Comparison of ENCODE assay signal across 13 cellular contexts in the genomic region with DNA sequence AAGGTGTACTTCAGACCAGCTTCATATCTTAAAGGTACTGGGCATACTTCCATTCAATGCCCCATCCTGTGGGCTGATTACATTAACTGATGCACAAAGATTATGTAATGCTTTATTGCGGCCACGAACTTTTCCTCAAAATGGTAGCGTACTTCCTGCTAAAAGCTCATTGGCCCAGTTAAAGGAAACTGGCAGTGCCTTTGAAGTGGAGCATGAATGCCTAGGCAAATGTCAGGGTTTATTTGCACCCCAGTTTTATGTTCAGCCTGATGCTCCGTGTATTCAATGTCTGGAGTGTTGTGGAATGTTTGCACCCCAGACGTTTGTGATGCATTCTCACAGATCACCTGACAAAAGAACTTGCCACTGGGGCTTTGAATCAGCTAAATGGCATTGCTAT. TPM values are rescaled to one million over a fixed set of nuclear protein-coding genes. Genes with fewer than 3 reads are reported as not detected.
DNase-seq lines count a peak whose midpoint lies in the region; ATAC-seq and TF ChIP-seq lines count a peak whose summit lies in the region.
"Had no signal": no experiment of that assay in that cellular context is flagged by ENCODE, and none has a peak within 500 bp of the region (broad histone marks: within the 10 kb centered on the region; RNA-seq: fewer than 3 reads in every experiment).

No MANE protein-coding gene starts in this region.

- H3K4me1 Mint-ChIP-seq in GM23338 (peaks cover 40% of the 10 kb centered on the region), glutamatergic neuron (ENCODE audit: low read depth, unreplicated experiment) (peaks cover 19% of the 10 kb centered on the region)
- peaks cover 45% of the 10 kb centered on the region for H3K4me1 Mint-ChIP-seq in stimulated activated effector memory CD8-positive, alpha-beta T cell treated with anti-CD3 and anti-CD28 coated beads, Interleukin-12 subunit alpha, Interleukin-12 subunit beta, amount 100 ng/mL, for 72 hours
- H3K4me1 Mint-ChIP-seq in stimulated activated naive CD8-positive, alpha-beta T cell treated with anti-CD3 and anti-CD28 coated beads, Interleukin-15, amount 100 ng/mL, for 72 hours: peaks cover 45% of the 10 kb centered on the region

- H3K9me3 Mint-ChIP-seq in GM23338 (no peaks in the 10 kb centered on the region; the same call in 2 of the 3 replicates), glutamatergic neuron (ENCODE audit: unreplicated experiment) (peaks cover 9% of the 10 kb centered on the region)
- H3K9me3 Mint-ChIP-seq in stimulated activated effector memory CD8-positive, alpha-beta T cell treated with anti-CD3 and anti-CD28 coated beads, Interleukin-12 subunit alpha, Interleukin-12 subunit beta, amount 100 ng/mL, for 72 hours: no peaks in the 10 kb centered on the region
- H3K9me3 Mint-ChIP-seq in stimulated activated naive CD8-positive, alpha-beta T cell treated with anti-CD3 and anti-CD28 coated beads, Interleukin-15, amount 100 ng/mL, for 72 hours: no peaks in the 10 kb centered on the region

- H3K36me3 ChIP-seq in GM23338 (ENCODE audit: insufficient read depth) (peaks cover 39% of the 10 kb centered on the region), PC-3 (ENCODE audit: low read depth, low read length) (peaks cover 10% of the 10 kb centered on the region), rectal smooth muscle tissue (ENCODE audit: control insufficient read depth, insufficient read depth, low read length) (peaks cover 2% of the 10 kb centered on the region)

- H3K4me3 Mint-ChIP-seq in GM23338: peak overlapping the region; percentile 89
- peak overlapping the region; percentile 45 for H3K4me3 Mint-ChIP-seq in glutamatergic neuron (ENCODE audit: unreplicated experiment)
- H3K4me3 Mint-ChIP-seq in stimulated activated effector memory CD8-positive, alpha-beta T cell treated with anti-CD3 and anti-CD28 coated beads, Interleukin-12 subunit alpha, Interleukin-12 subunit beta, amount 100 ng/mL, for 72 hours: no peak overlapping the region
- H3K4me3 Mint-ChIP-seq in stimulated activated naive CD8-positive, alpha-beta T cell treated with anti-CD3 and anti-CD28 coated beads, Interleukin-15, amount 100 ng/mL, for 72 hours: no peak overlapping the region

- no peaks in the 10 kb centered on the region for H3K9me2 ChIP-seq in GM23338 (ENCODE audit: insufficient read depth)
- no peaks in the 10 kb centered on the region for H3K9me2 ChIP-seq in PC-3 (replicated peaks; ENCODE audit: low read length)

- no peaks in the 10 kb centered on the region for H3K9me3 ChIP-seq in PC-3 (ENCODE audit: low read length)
- H3K9me3 ChIP-seq: SJSA1 had no signal

- H3K36me3 Mint-ChIP-seq in GM23338 (ENCODE audit: low read depth) (peaks cover 74% of the 10 kb centered on the region), glutamatergic neuron (ENCODE audit: unreplicated experiment) (peaks cover 3% of the 10 kb centered on the region)
- peaks cover 77% of the 10 kb centered on the region for H3K36me3 Mint-ChIP-seq in stimulated activated effector memory CD8-positive, alpha-beta T cell treated with anti-CD3 and anti-CD28 coated beads, Interleukin-12 subunit alpha, Interleukin-12 subunit beta, amount 100 ng/mL, for 72 hours

- no peaks in the 10 kb centered on the region for H3K27me3 ChIP-seq in GM23338 (ENCODE audit: insufficient read depth)
- H3K27me3 ChIP-seq in PC-3 (ENCODE audit: low read length): no peaks in the 10 kb centered on the region
- no peaks in the 10 kb centered on the region for H3K27me3 ChIP-seq in rectal smooth muscle tissue (ENCODE audit: control insufficient read depth, insufficient read depth, low read length)
- H3K27me3 ChIP-seq: SJSA1 had no signal

- H3K9ac ChIP-seq in PC-3 (ENCODE audit: low read length): no peak overlapping the region
- no peak overlapping the region for H3K9ac ChIP-seq in rectal smooth muscle tissue (ENCODE audit: low read length)

- H3K27ac Mint-ChIP-seq in GM23338: peak overlapping the region; percentile 76; the same call in 1 of the 2 replicates
- no peak overlapping the region for H3K27ac Mint-ChIP-seq in glutamatergic neuron (ENCODE audit: unreplicated experiment)
- no peak overlapping the region for H3K27ac Mint-ChIP-seq in stimulated activated effector memory CD8-positive, alpha-beta T cell treated with anti-CD3 and anti-CD28 coated beads, Interleukin-12 subunit alpha, Interleukin-12 subunit beta, amount 100 ng/mL, for 72 hours
- H3K27ac Mint-ChIP-seq in stimulated activated naive CD8-positive, alpha-beta T cell treated with anti-CD3 and anti-CD28 coated beads, Interleukin-15, amount 100 ng/mL, for 72 hours: no peak overlapping the region

- POLR2A ChIA-PET in PC-3 (lab: Charles Lee; ENCODE audit: unreplicated experiment): no interaction called here

- peaks cover 83% of the 10 kb centered on the region for H3K79me2 ChIP-seq in GM23338 (replicated peaks; ENCODE audit: insufficient read depth)
- peaks cover 83% of the 10 kb centered on the region for H3K79me2 ChIP-seq in PC-3 (ENCODE audit: low read length)

- peak overlapping the region; percentile 93 for H3K27ac ChIP-seq in GM23338 (ENCODE audit: low read depth)
- H3K27ac ChIP-seq in PC-3 (ENCODE audit: low read length): no peak overlapping the region
- H3K27ac ChIP-seq in rectal smooth muscle tissue (ENCODE audit: low read depth, low read length): no peak overlapping the region
- H3K27ac ChIP-seq: SJSA1 had no signal

- H3K4me2 ChIP-seq in GM23338: peak overlapping the region; percentile 86
- peak overlapping the region; percentile 63 for H3K4me2 ChIP-seq in PC-3 (ENCODE audit: low read length)

- ATAC-seq in GM23338 (no peak), PC-3 (no peak), GM21360 (IDR thresholded peaks at IDR 0.05; ENCODE audit: unreplicated experiment) (no peak)
- no peak for ATAC-seq in stimulated activated effector memory CD8-positive, alpha-beta T cell treated with anti-CD3 and anti-CD28 coated beads, Interleukin-12 subunit alpha, Interleukin-12 subunit beta, amount 100 ng/mL, for 72 hours
- no peak for ATAC-seq in stimulated activated naive CD8-positive, alpha-beta T cell treated with anti-CD3 and anti-CD28 coated beads, Interleukin-15, amount 100 ng/mL, for 72 hours
- ATAC-seq: esophagus mucosa had no signal

- intact Hi-C loops in PC-3 (cut with micrococcal nuclease): no loop called here

- H2AFZ ChIP-seq in GM23338 (no peak overlapping the region), PC-3 (ENCODE audit: low read length) (no peak overlapping the region)

- H4K20me1 ChIP-seq in GM23338 (replicated peaks; ENCODE audit: insufficient read depth) (peaks cover 62% of the 10 kb centered on the region), PC-3 (ENCODE audit: low read length) (no peaks in the 10 kb centered on the region)

- TF ChIP-seq CTCF in GM23338 (conservative IDR thresholded peaks at IDR 0.05; ENCODE audit: low read depth in 2 of 2) (no peak), PC-3 (conservative IDR thresholded peaks at IDR 0.05; ENCODE audit: low read depth, low read length) (no peak), glutamatergic neuron (IDR thresholded peaks at IDR 0.05; ENCODE audit: partially characterized antibody, unreplicated experiment) (no peak)

- H3K4me3 ChIP-seq in GM23338 (peak overlapping the region; percentile 92), PC-3 (ENCODE audit: low read length) (peak overlapping the region; percentile 11; the same call in 1 of the 2 replicates), rectal smooth muscle tissue (ENCODE audit: low read length) (peak overlapping the region; percentile 13)
- H3K4me3 ChIP-seq: SJSA1 had no signal

- BruUV-seq in PC-3 (replicated peaks; lab: Mats Ljungman, UMichigan): no TSS peak

- peaks cover 43% of the 10 kb centered on the region for H3K4me1 ChIP-seq in GM23338 (ENCODE audit: insufficient read depth)
- peaks cover 44% of the 10 kb centered on the region for H3K4me1 ChIP-seq in PC-3 (ENCODE audit: insufficient read depth, low read length)
- peaks cover 6% of the 10 kb centered on the region for H3K4me1 ChIP-seq in rectal smooth muscle tissue (ENCODE audit: control insufficient read depth, insufficient read depth, low read length)

- CTCF ChIA-PET in PC-3 (lab: Charles Lee): no interaction called here

- DNase-seq in GM23338 (ENCODE audit: low spot score) (peak; percentile 32), PC-3 (no peak), glutamatergic neuron (no peak)
- no peak for DNase-seq in stimulated activated effector memory CD8-positive, alpha-beta T cell treated with anti-CD3 and anti-CD28 coated beads, Interleukin-12 subunit alpha, Interleukin-12 subunit beta, amount 100 ng/mL, for 72 hours (ENCODE audit: low spot score in 2 of 2)
- no peak for DNase-seq in activated CD4-positive, CD25-positive, alpha-beta regulatory T cell (lab: John Stamatoyannopoulos, UW)
- no peak for DNase-seq in stimulated activated naive CD8-positive, alpha-beta T cell treated with anti-CD3 and anti-CD28 coated beads, Interleukin-15, amount 100 ng/mL, for 72 hours
- DNase-seq: DMS79, mammary epithelial cell, NCI-H2029 had no signal

- peaks cover 14% of the 10 kb centered on the region for H3K27me3 Mint-ChIP-seq in GM23338 (ENCODE audit: insufficient read depth, low read depth, poor library complexity)
- peaks cover 7% of the 10 kb centered on the region for H3K27me3 Mint-ChIP-seq in glutamatergic neuron (ENCODE audit: unreplicated experiment)
- H3K27me3 Mint-ChIP-seq in stimulated activated naive CD8-positive, alpha-beta T cell treated with anti-CD3 and anti-CD28 coated beads, Interleukin-15, amount 100 ng/mL, for 72 hours: no peaks in the 10 kb centered on the region

- H3F3A ChIP-seq in GM23338 (replicated peaks; ENCODE audit: low read depth): peaks cover 19% of the 10 kb centered on the region
- H3F3A ChIP-seq in PC-3 (ENCODE audit: low read length, unreplicated experiment): no peaks in the 10 kb centered on the region

TF ChIP-seq in GM23338, 12 proteins besides CTCF, POLR2A, EP300 and RAD21:
- TF ChIP-seq POLR2AphosphoS5 (IDR thresholded peaks at IDR 0.05; ENCODE audit: low read depth) (peak; percentile 60), NANOG (IDR thresholded peaks at IDR 0.05; ENCODE audit: borderline replicate concordance) (no peak)

RNA-seq across cellular contexts. Expression of a gene that starts 3.4 kb away (rescaled TPM):
- total RNA-seq in GM23338 (2014; rRNA removed; shearing (Covaris generic)): 309 and 358 TPM in 2 replicates
- 134 and 141 TPM in 2 replicates for polyA plus RNA-seq in GM23338 (2016; fragmentation: Nextera tagmentation; extraction: Ambion mirVana)
- total RNA-seq in PC-3 (2014; rRNA removed) (15.6 and 35.0 TPM in 2 replicates), glutamatergic neuron (ENCODE audit: unreplicated experiment) (52.3 TPM)

RNA-seq across cellular contexts. Expression of a gene that starts 57.8 kb away (rescaled TPM):
- total RNA-seq in GM23338 (2014; rRNA removed; shearing (Covaris generic)): 8.1 and 8.3 TPM in 2 replicates
- 5.2 and 6.8 TPM in 2 replicates for polyA plus RNA-seq in GM23338 (2016; fragmentation: Nextera tagmentation; extraction: Ambion mirVana)
- total RNA-seq in PC-3 (2014; rRNA removed) (32.0 and 38.0 TPM in 2 replicates), glutamatergic neuron (ENCODE audit: unreplicated experiment) (0.44 TPM)

Comparison
In these comparisons a context has a peak if more than half of its experiments do, and no peak if none do; other contexts are left out.
1. H3K4me3 ChIP-seq: peak in every context shown above with its lines; median percentile 92 in GM23338; 13 in rectal smooth muscle tissue; 11 in PC-3.
2. H3K4me3 Mint-ChIP-seq: peak in GM23338 (single experiment) and glutamatergic neuron (single experiment); none in stimulated activated effector memory CD8-positive, alpha-beta T cell treated with anti-CD3 and anti-CD28 coated beads, Interleukin-12 subunit alpha, Interleukin-12 subunit beta, amount 100 ng/mL, for 72 hours (single experiment) and stimulated activated naive CD8-positive, alpha-beta T cell treated with anti-CD3 and anti-CD28 coated beads, Interleukin-15, amount 100 ng/mL, for 72 hours (0 of 2).